In the genomic region with DNA sequence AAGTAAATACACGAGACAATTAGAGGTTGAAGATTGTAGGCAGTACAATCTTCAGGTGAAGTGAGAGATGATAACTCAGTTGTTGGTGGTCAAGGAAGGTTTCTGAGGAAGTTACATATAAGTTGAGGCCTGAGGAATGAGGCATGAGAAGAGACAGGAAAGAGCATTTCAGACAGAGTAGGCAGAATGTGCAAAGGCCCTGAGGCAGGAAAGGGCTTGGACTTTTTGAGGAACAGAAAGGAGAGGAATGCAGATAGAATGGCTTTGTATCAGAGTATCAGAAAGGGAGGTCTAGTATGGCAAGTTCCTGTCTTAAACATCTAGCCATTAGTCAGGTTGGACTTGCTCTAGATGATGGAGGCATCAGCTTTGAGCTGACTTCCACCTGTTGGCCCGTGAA, we compare ENCODE assay signal across 23 cellular contexts.
DNase-seq lines count a peak whose midpoint lies in the region; ATAC-seq, FAIRE-seq and TF ChIP-seq lines count a peak whose summit lies in the region.
"Had no signal": no experiment of that assay in that cellular context is flagged by ENCODE, and none has a peak within 500 bp of the region (broad histone marks: within the 10 kb centered on the region; RNA-seq: fewer than 3 reads in every experiment).

No MANE protein-coding gene starts in this region.

- H3K27ac ChIP-seq in K562 (ENCODE audit: extremely low read depth, low read depth, low read length) (no peak overlapping the region), hepatocyte (peak overlapping the region; percentile 49), psoas muscle (peak overlapping the region; percentile 76)
- H3K27ac ChIP-seq: A549; BLaER1 treated with 17β-estradiol and CSF1 and Interleukin-3, amounts not matched to agents 10 nM and 100 nM; GM23248 had no signal

- no peak overlapping the region for H2AFZ ChIP-seq in K562 (ENCODE audit: low read depth, low read length)
- no peak overlapping the region for H2AFZ ChIP-seq in hepatocyte
- H2AFZ ChIP-seq: GM23248 had no signal

- BruUV-seq in K562 (replicated peaks; lab: Mats Ljungman, UMichigan) = no TSS peak

- H3K4me1 ChIP-seq in K562 (replicated peaks in 1 of 2; ENCODE audit: control insufficient read depth in 2 of 2, insufficient read depth in 2 of 2, low read length in 2 of 2) = no peaks in the 10 kb centered on the region
- H3K4me1 ChIP-seq in hepatocyte (ENCODE audit: insufficient read depth) = peaks cover 11% of the 10 kb centered on the region
- peaks cover 66% of the 10 kb centered on the region for H3K4me1 ChIP-seq in psoas muscle
- H3K4me1 ChIP-seq: A549, BE2C had no signal

- no peak for ATAC-seq in K562
- no peak for ATAC-seq in psoas muscle
- ATAC-seq in GM21526 (IDR thresholded peaks at IDR 0.05; ENCODE audit: low FRiP score, unreplicated experiment) = no peak
- ATAC-seq: A549, GM12878 had no signal

- no peak overlapping the region for H3K4me3 ChIP-seq in K562
- no peak overlapping the region for H3K4me3 ChIP-seq in hepatocyte
- H3K4me3 ChIP-seq in psoas muscle = no peak overlapping the region
- H3K4me3 ChIP-seq: A549; BLaER1 treated with 17β-estradiol and CSF1 and Interleukin-3, amounts not matched to agents 10 nM and 100 nM; GM12878; GM23248 had no signal

- no peak for FAIRE-seq in K562 (lab: Jason Lieb, UNC)
- FAIRE-seq: A549, D721Med, GM12878 had no signal

- CTCF ChIA-PET in K562 (lab: Yijun Ruan, JAX; ENCODE audit: low intra/inter-chr PET ratio) = interaction anchor here (0.5 kb wide), 1 partner anchor 302 kb away, joined by 3 read pairs; no protein-coding TSS in a partner anchor

- TF ChIP-seq RAD21 in K562 (CRISPR knock-in tag; conservative IDR thresholded peaks at IDR 0.05 in 1 of 2, IDR thresholded peaks at IDR 0.05 in 1 of 2) = no peak

- H4K20me1 ChIP-seq in K562 (replicated peaks; ENCODE audit: control insufficient read depth, insufficient read depth, low read length) (no peaks in the 10 kb centered on the region), hepatocyte (ENCODE audit: insufficient read depth, poor library complexity, severe bottlenecking) (no peaks in the 10 kb centered on the region)
- H4K20me1 ChIP-seq: BLaER1 treated with 17β-estradiol and CSF1 and Interleukin-3, amounts not matched to agents 10 nM and 100 nM had no signal

- 0% methylated on average over 2 of the region's 2 CpGs for WGBS in K562 (ENCODE audit: insufficient coverage, low coverage, missing lambda C conversion rate)
- WGBS in hepatocyte (ENCODE audit: low lambda C conversion rate, missing lambda C conversion rate) = 85% methylated on average over 2 of the region's 2 CpGs
- 76 to 100% (median 86%) methylated on average over 2 of the region's 2 CpGs for WGBS in psoas muscle, 3 donors

- H3K36me3 ChIP-seq in K562 (ENCODE audit: control insufficient read depth, insufficient read depth, low read length) (no peaks in the 10 kb centered on the region), hepatocyte (replicated peaks; ENCODE audit: insufficient read depth, low read depth) (no peaks in the 10 kb centered on the region), psoas muscle (ENCODE audit: insufficient read depth in 1 of 2, low read depth in 1 of 2) (no peaks in the 10 kb centered on the region)
- H3K36me3 ChIP-seq: BE2C; BLaER1 treated with 17β-estradiol and CSF1 and Interleukin-3, amounts not matched to agents 10 nM and 100 nM had no signal

- H3K9me3 ChIP-seq in K562 (replicated peaks; ENCODE audit: control insufficient read depth, insufficient read depth, low read depth, low read length) (no peaks in the 10 kb centered on the region), hepatocyte (ENCODE audit: low read depth) (no peaks in the 10 kb centered on the region), psoas muscle (no peaks in the 10 kb centered on the region)
- H3K9me3 ChIP-seq: A549; BE2C; BLaER1 treated with 17β-estradiol and CSF1 and Interleukin-3, amounts not matched to agents 10 nM and 100 nM had no signal

- POLR2A ChIA-PET in K562 (lab: Yijun Ruan, JAX) = no interaction called here

- H3K9ac ChIP-seq in K562 (ENCODE audit: insufficient read depth in 1 of 2, low read depth in 2 of 2, low read length in 2 of 2) = no peak overlapping the region
- H3K9ac ChIP-seq: BLaER1 treated with 17β-estradiol and CSF1 and Interleukin-3, amounts not matched to agents 10 nM and 100 nM; GM23248 had no signal

- no peak for TF ChIP-seq EP300 in K562 (IDR thresholded peaks at IDR 0.05; ENCODE audit: low read length)

- no peaks in the 10 kb centered on the region for H3K9me2 ChIP-seq in hepatocyte (replicated peaks; ENCODE audit: insufficient read depth)

- peaks cover 0 to 5% of the 10 kb centered on the region in 2 experiments; a peak in 3 of 5 replicates for H3K27me3 ChIP-seq in K562 (ENCODE audit: control insufficient read depth in 2 of 2, insufficient read depth in 2 of 2, low read length in 2 of 2)
- no peaks in the 10 kb centered on the region for H3K27me3 ChIP-seq in hepatocyte
- H3K27me3 ChIP-seq in psoas muscle (ENCODE audit: insufficient read depth in 3 of 3, low read length in 2 of 3) = no peaks in the 10 kb centered on the region
- H3K27me3 ChIP-seq: BE2C; BLaER1 treated with 17β-estradiol and CSF1 and Interleukin-3, amounts not matched to agents 10 nM and 100 nM had no signal

- H3K4me2 ChIP-seq in K562 (ENCODE audit: insufficient read depth, low read length) = no peak overlapping the region
- no peak overlapping the region for H3K4me2 ChIP-seq in hepatocyte
- H3K4me2 ChIP-seq: A549; BLaER1 treated with 17β-estradiol and CSF1 and Interleukin-3, amounts not matched to agents 10 nM and 100 nM had no signal

- TF ChIP-seq CTCF in K562 (IDR thresholded peaks at IDR 0.05 in 2 of 3, conservative IDR thresholded peaks at IDR 0.05 in 1 of 3; ENCODE audit: insufficient read depth in 2 of 3, low read depth in 1 of 3, low read length in 3 of 3) (no peak), hepatocyte (IDR thresholded peaks at IDR 0.05; ENCODE audit: poor library complexity) (no peak), psoas muscle (IDR thresholded peaks at IDR 0.05) (no peak)

- in situ Hi-C loops in K562 (cut with MboI) = no loop called here

- H3K79me2 ChIP-seq in K562 (ENCODE audit: control insufficient read depth, insufficient read depth, low read length) = no peaks in the 10 kb centered on the region
- H3K79me2 ChIP-seq in hepatocyte = no peaks in the 10 kb centered on the region

- no peak for TF ChIP-seq POLR2A in K562 (conservative IDR thresholded peaks at IDR 0.05)

- intact Hi-C loops in K562 (cut with micrococcal nuclease) (no loop called here), psoas muscle (cut with DNase I) (no loop called here)

- H3K9me1 ChIP-seq in K562 (ENCODE audit: control insufficient read depth, insufficient read depth, low read length) = no peaks in the 10 kb centered on the region

- no peak for DNase-seq in K562 (ENCODE audit: extremely low read depth in 1 of 4, low spot score in 3 of 4)
- no peak for DNase-seq in hepatocyte (ENCODE audit: low spot score)
- DNase-seq in psoas muscle = no peak
- no peak for DNase-seq in NCI-H1105 treated with DMSO at 0.1 percent for 48 hours (lab: John Stamatoyannopoulos, UW)
- no peak for DNase-seq in mucosa of gallbladder (ENCODE audit: low spot score)
- no peak for DNase-seq in activated CD4-positive, alpha-beta T cell treated with anti-CD3 and anti-CD28 coated beads for 4 hours
- DNase-seq: 8988T; ACHN; AML-193; BE2C; CD4-positive, alpha-beta T cell; CD8-positive, alpha-beta memory T cell; DMS 273 treated with DMSO at 0.1 percent for 48 hours; DMS79; EL; GDM1; GM23248; HCEC 1CT had no signal

TF ChIP-seq in K562, 482 proteins besides CTCF, POLR2A, EP300 and RAD21:
- TF ChIP-seq FOXA3 (CRISPR knock-in tag; conservative IDR thresholded peaks at IDR 0.05 in 1 of 2, IDR thresholded peaks at IDR 0.05 in 1 of 2) = no peak
- peak; percentile 40 for TF ChIP-seq RBM25 (IDR thresholded peaks at IDR 0.05; ENCODE audit: low read depth, low read length, severe bottlenecking)
